Comparison of ENCODE assay signal across 11 cellular contexts in the genomic region with DNA sequence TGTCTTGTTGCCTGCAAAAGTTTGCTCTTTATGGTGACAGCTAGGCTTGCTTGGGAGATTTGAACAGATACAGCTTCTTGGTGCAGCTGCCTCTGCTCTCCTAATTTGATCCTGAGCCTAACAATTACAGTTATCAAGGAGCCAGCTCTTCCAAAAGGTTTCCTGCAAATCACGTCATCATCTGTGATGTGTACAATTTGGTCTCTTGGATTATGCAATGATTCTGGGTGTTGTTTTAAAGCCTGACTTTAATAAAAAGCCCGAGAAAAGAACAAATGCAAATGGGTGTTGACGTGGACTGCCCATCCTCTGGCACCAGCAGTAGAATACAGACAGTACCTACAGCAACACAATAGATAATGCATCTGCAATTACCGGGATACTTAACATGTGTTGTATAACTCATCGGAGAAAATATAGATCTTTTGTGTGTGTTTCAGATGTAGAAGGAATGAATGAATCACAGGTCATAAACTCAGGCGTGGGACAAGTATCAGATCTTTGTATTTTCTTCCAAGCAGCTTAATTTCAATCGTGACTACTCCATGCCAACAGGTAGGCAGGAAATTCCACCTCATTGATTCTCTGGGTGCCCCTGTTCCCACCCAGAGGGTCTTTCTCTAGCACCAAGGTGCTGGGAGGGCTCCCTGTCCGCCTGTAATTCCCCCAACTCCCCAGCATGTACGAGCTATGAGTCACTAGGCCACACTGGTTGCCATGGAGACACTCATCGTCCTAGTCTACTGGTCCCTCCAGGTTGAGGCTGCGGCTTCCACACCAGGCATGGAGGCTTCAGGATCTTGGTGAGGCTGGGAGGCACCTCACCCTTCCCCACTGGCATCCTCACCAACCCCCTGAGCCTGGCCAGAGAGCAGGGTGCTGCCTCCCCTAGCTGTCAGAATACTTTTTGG.
DNase-seq lines count a peak whose midpoint lies in the region; ATAC-seq and TF ChIP-seq lines count a peak whose summit lies in the region.
"Had no signal": no experiment of that assay in that cellular context is flagged by ENCODE, and none has a peak within 500 bp of the region (broad histone marks: within the 10 kb centered on the region; RNA-seq: fewer than 3 reads in every experiment).

No MANE protein-coding gene starts in this region.

- POLR2A ChIA-PET in activated CD8-positive, alpha-beta T cell treated with anti-CD3 and anti-CD28 coated beads for 36 hours (lab: Charles Lee), result no interaction called here
- POLR2A ChIA-PET in activated CD8-positive, alpha-beta T cell treated with anti-CD3 and anti-CD28 coated beads, Interleukin-2, amount 10 ng/mL, durations not matched to agents 7 days and 5 days (lab: Charles Lee), result no interaction called here

- no peak overlapping the region for H3K4me3 ChIP-seq in vagina
- H3K4me3 ChIP-seq: lung had no signal

- H3K27ac ChIP-seq in vagina, result peak overlapping the region; percentile 80
- H3K27ac ChIP-seq: KMS-11 had no signal

- no peaks in the 10 kb centered on the region for H3K9me3 ChIP-seq in vagina

- peak; percentile 2 for DNase-seq in activated CD8-positive, alpha-beta T cell treated with anti-CD3 and anti-CD28 coated beads for 36 hours
- no peak for DNase-seq in activated CD8-positive, alpha-beta T cell treated with anti-CD3 and anti-CD28 coated beads, Interleukin-2, amount 10 ng/mL, durations not matched to agents 7 days and 5 days
- peak; percentile 56 for DNase-seq in SW480 (ENCODE audit: low spot score)
- DNase-seq in iPS-NIHi7 (ENCODE audit: extremely low spot score), result peak; percentile 69
- DNase-seq in vagina (ENCODE audit: extremely low spot score in 2 of 2), result no peak
- DNase-seq in Ammon's horn (ENCODE audit: low spot score), result no peak
- no peak for DNase-seq in left lobe of liver (ENCODE audit: low spot score)
- DNase-seq in OCI-M1 (lab: John Stamatoyannopoulos, UW), result no peak

- no peak for ATAC-seq in activated CD8-positive, alpha-beta T cell treated with anti-CD3 and anti-CD28 coated beads for 36 hours
- no peak for ATAC-seq in activated CD8-positive, alpha-beta T cell treated with anti-CD3 and anti-CD28 coated beads, Interleukin-2, amount 10 ng/mL, durations not matched to agents 7 days and 5 days
- no peak for ATAC-seq in left lobe of liver
- ATAC-seq: activated T-helper 17 cell treated with anti-CD3 and anti-CD28 coated beads, Interleukin-2, amount 50 U/mL, for 72 hours had no signal

- no peak for TF ChIP-seq POLR2A in vagina (IDR thresholded peaks at IDR 0.05)

- CTCF ChIA-PET in activated CD8-positive, alpha-beta T cell treated with anti-CD3 and anti-CD28 coated beads for 36 hours (lab: Charles Lee), result no interaction called here
- CTCF ChIA-PET in activated CD8-positive, alpha-beta T cell treated with anti-CD3 and anti-CD28 coated beads, Interleukin-2, amount 10 ng/mL, durations not matched to agents 7 days and 5 days (lab: Charles Lee), result interaction anchor here (1.4 kb wide), 1 partner anchor 9 kb away, joined by 3 read pairs; no protein-coding TSS in a partner anchor

- intact Hi-C loops in activated CD8-positive, alpha-beta T cell treated with anti-CD3 and anti-CD28 coated beads for 36 hours (cut with micrococcal nuclease), result no loop called here
- intact Hi-C loops in vagina (cut with DNase I), result no loop called here

- H3K4me3 Mint-ChIP-seq in activated CD8-positive, alpha-beta T cell treated with anti-CD3 and anti-CD28 coated beads for 36 hours, result no peak overlapping the region
- no peak overlapping the region for H3K4me3 Mint-ChIP-seq in activated CD8-positive, alpha-beta T cell treated with anti-CD3 and anti-CD28 coated beads, Interleukin-2, amount 10 ng/mL, durations not matched to agents 7 days and 5 days
- H3K4me3 Mint-ChIP-seq: activated T-helper 17 cell treated with anti-CD3 and anti-CD28 coated beads, Interleukin-2, amount 50 U/mL, for 72 hours had no signal

- no peaks in the 10 kb centered on the region for H3K4me1 Mint-ChIP-seq in activated CD8-positive, alpha-beta T cell treated with anti-CD3 and anti-CD28 coated beads for 36 hours (ENCODE audit: low read depth)
- peaks cover 5% of the 10 kb centered on the region for H3K4me1 Mint-ChIP-seq in activated CD8-positive, alpha-beta T cell treated with anti-CD3 and anti-CD28 coated beads, Interleukin-2, amount 10 ng/mL, durations not matched to agents 7 days and 5 days (ENCODE audit: low read depth)
- H3K4me1 Mint-ChIP-seq: activated T-helper 17 cell treated with anti-CD3 and anti-CD28 coated beads, Interleukin-2, amount 50 U/mL, for 72 hours had no signal

- H3K27ac Mint-ChIP-seq in activated CD8-positive, alpha-beta T cell treated with anti-CD3 and anti-CD28 coated beads for 36 hours, result no peak overlapping the region
- H3K27ac Mint-ChIP-seq in activated CD8-positive, alpha-beta T cell treated with anti-CD3 and anti-CD28 coated beads, Interleukin-2, amount 10 ng/mL, durations not matched to agents 7 days and 5 days, result no peak overlapping the region
- H3K27ac Mint-ChIP-seq: activated T-helper 17 cell treated with anti-CD3 and anti-CD28 coated beads, Interleukin-2, amount 50 U/mL, for 72 hours had no signal

- H3K27me3 Mint-ChIP-seq in activated CD8-positive, alpha-beta T cell treated with anti-CD3 and anti-CD28 coated beads for 36 hours, result peaks cover 7% of the 10 kb centered on the region
- no peaks in the 10 kb centered on the region for H3K27me3 Mint-ChIP-seq in activated CD8-positive, alpha-beta T cell treated with anti-CD3 and anti-CD28 coated beads, Interleukin-2, amount 10 ng/mL, durations not matched to agents 7 days and 5 days (ENCODE audit: low read depth)

- no peaks in the 10 kb centered on the region for H3K27me3 ChIP-seq in vagina

- H3K36me3 Mint-ChIP-seq in activated CD8-positive, alpha-beta T cell treated with anti-CD3 and anti-CD28 coated beads for 36 hours (ENCODE audit: low read depth), result no peaks in the 10 kb centered on the region
- no peaks in the 10 kb centered on the region for H3K36me3 Mint-ChIP-seq in activated CD8-positive, alpha-beta T cell treated with anti-CD3 and anti-CD28 coated beads, Interleukin-2, amount 10 ng/mL, durations not matched to agents 7 days and 5 days (ENCODE audit: low read depth)

- no peak for TF ChIP-seq CTCF in activated CD8-positive, alpha-beta T cell treated with anti-CD3 and anti-CD28 coated beads for 36 hours (IDR thresholded peaks at IDR 0.05)
- TF ChIP-seq CTCF in vagina (IDR thresholded peaks at IDR 0.05), result peak in 1 of 3 experiments; percentile 16

- H3K9me3 Mint-ChIP-seq in activated CD8-positive, alpha-beta T cell treated with anti-CD3 and anti-CD28 coated beads for 36 hours, result no peaks in the 10 kb centered on the region
- no peaks in the 10 kb centered on the region for H3K9me3 Mint-ChIP-seq in activated CD8-positive, alpha-beta T cell treated with anti-CD3 and anti-CD28 coated beads, Interleukin-2, amount 10 ng/mL, durations not matched to agents 7 days and 5 days (ENCODE audit: insufficient read depth)

- no peaks in the 10 kb centered on the region for H3K36me3 ChIP-seq in vagina

- H3K4me1 ChIP-seq in vagina, result peaks cover 53% of the 10 kb centered on the region

Comparison
In these comparisons a context has a peak if more than half of its experiments do, and no peak if none do; other contexts are left out.
1. DNase-seq: peak in activated CD8-positive, alpha-beta T cell treated with anti-CD3 and anti-CD28 coated beads for 36 hours (single experiment), SW480 (single experiment) and iPS-NIHi7 (single experiment); none in activated CD8-positive, alpha-beta T cell treated with anti-CD3 and anti-CD28 coated beads, Interleukin-2, amount 10 ng/mL, durations not matched to agents 7 days and 5 days (single experiment), vagina (0 of 2), Ammon's horn (single experiment), left lobe of liver (single experiment) and OCI-M1 (single experiment).